19 cellular contexts compared by ENCODE assay signal in the genomic region with DNA sequence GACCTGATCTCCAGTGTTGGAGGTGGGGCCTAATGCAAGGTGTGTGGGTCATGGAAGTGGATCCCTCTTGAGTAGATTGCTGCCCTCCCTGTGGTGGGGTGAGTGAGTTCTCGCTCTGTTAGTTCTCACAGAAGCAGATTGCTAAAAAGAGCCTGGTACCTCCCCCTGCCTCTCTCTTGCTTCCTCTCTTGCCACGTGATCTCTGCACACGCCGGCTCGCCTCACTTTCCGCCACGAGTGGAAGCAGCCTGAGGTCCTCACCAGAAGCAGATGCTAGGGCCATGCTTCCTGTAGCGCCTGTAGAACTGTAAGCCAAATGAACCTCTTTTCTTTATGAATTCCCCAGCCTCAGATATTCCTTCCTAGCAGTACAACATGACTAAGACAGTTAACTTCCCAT.
A peak's percentile ranks its signal among the peaks of the same experiment; 100 is the strongest.
DNase-seq lines count a peak whose midpoint lies in the region; ATAC-seq and TF ChIP-seq lines count a peak whose summit lies in the region.
"Had no signal": no experiment of that assay in that cellular context is flagged by ENCODE, and none has a peak within 500 bp of the region (broad histone marks: within the 10 kb centered on the region; RNA-seq: fewer than 3 reads in every experiment).

No MANE protein-coding gene starts in this region.

- POLR2A ChIA-PET in T-cell (lab: Charles Lee): no interaction called here

- H3K36me3 ChIP-seq in gastroesophageal sphincter (no peaks in the 10 kb centered on the region), spleen (no peaks in the 10 kb centered on the region), suprapubic skin (no peaks in the 10 kb centered on the region)
- H3K36me3 ChIP-seq: heart right ventricle, WERI-Rb-1 had no signal

- H3K9me3 ChIP-seq in gastroesophageal sphincter: no peaks in the 10 kb centered on the region
- no peaks in the 10 kb centered on the region for H3K9me3 ChIP-seq in spleen
- no peaks in the 10 kb centered on the region for H3K9me3 ChIP-seq in suprapubic skin
- H3K9me3 ChIP-seq: A549, heart right ventricle had no signal

- no peak for TF ChIP-seq CTCF in gastroesophageal sphincter (IDR thresholded peaks at IDR 0.05)
- TF ChIP-seq CTCF in spleen (IDR thresholded peaks at IDR 0.05 in 8 of 11, conservative IDR thresholded peaks at IDR 0.05 in 3 of 11): no peak
- TF ChIP-seq CTCF in suprapubic skin (IDR thresholded peaks at IDR 0.05): no peak

- TF ChIP-seq POLR2A in gastroesophageal sphincter (IDR thresholded peaks at IDR 0.05) (no peak), spleen (IDR thresholded peaks at IDR 0.05) (no peak), suprapubic skin (IDR thresholded peaks at IDR 0.05) (no peak)

- intact Hi-C loops in spleen (cut with DNase I; ENCODE audit: low total_unique reads): loop anchor here (5.0 kb wide), 1 partner anchor 73 kb away; no protein-coding TSS in a partner anchor

- CTCF ChIA-PET in T-cell (lab: Charles Lee): no interaction called here

- H3K27ac ChIP-seq in gastroesophageal sphincter (peak overlapping the region; percentile 66 to 72 (median 69)), spleen (peak overlapping the region in 5 of 8 donors; percentile 10 to 84 (median 56)), suprapubic skin (no peak overlapping the region)
- H3K27ac ChIP-seq: A549, epithelial cell of prostate, WERI-Rb-1 had no signal

- H3K27me3 ChIP-seq in gastroesophageal sphincter: no peaks in the 10 kb centered on the region
- no peaks in the 10 kb centered on the region for H3K27me3 ChIP-seq in spleen (replicated peaks in 1 of 7)
- H3K27me3 ChIP-seq in suprapubic skin: no peaks in the 10 kb centered on the region
- H3K27me3 ChIP-seq: heart right ventricle had no signal

- no peak overlapping the region for H3K4me3 ChIP-seq in gastroesophageal sphincter
- no peak overlapping the region for H3K4me3 ChIP-seq in spleen
- H3K4me3 ChIP-seq in suprapubic skin: no peak overlapping the region
- H3K4me3 ChIP-seq: A549, heart right ventricle had no signal

- H3K4me1 Mint-ChIP-seq in T-cell: peaks cover 45 to 80% (median 69%) of the 10 kb centered on the region in 3 donors

- peak overlapping the region; percentile 65 to 68 for H3K27ac Mint-ChIP-seq in T-cell
- H3K27ac Mint-ChIP-seq: activated CD8-positive, alpha-beta memory T cell treated with anti-CD3 and anti-CD28 coated beads, Interleukin-2, amount 10 ng/mL, durations not matched to agents 7 days and 5 days; activated naive CD4-positive, alpha-beta T cell treated with anti-CD3 and anti-CD28 coated beads, Interleukin-2, amount 10 ng/mL, durations not matched to agents 7 days and 5 days had no signal

- H3K36me3 Mint-ChIP-seq in T-cell: peaks cover 13% of the 10 kb centered on the region

- 77 to 88% methylated on average over 7 to 8 of the region's 8 CpGs for WGBS in gastroesophageal sphincter (ENCODE audit: low coverage in 1 of 2), 2 donors
- 50 to 83% (median 64%) methylated on average over 8 of the region's 8 CpGs for WGBS in spleen, 5 donors
- 92% methylated on average over 8 of the region's 8 CpGs for WGBS in suprapubic skin

- ATAC-seq in T-cell (replicated peaks in 1 of 4) (no peak), gastroesophageal sphincter (no peak)
- ATAC-seq: A549; activated CD8-positive, alpha-beta memory T cell treated with anti-CD3 and anti-CD28 coated beads, Interleukin-2, amount 10 ng/mL, durations not matched to agents 7 days and 5 days had no signal

- TF ChIP-seq EP300 in gastroesophageal sphincter (IDR thresholded peaks at IDR 0.05) (no peak), suprapubic skin (IDR thresholded peaks at IDR 0.05) (no peak)

- no peak overlapping the region for H3K4me3 Mint-ChIP-seq in T-cell
- H3K4me3 Mint-ChIP-seq: activated CD8-positive, alpha-beta memory T cell treated with anti-CD3 and anti-CD28 coated beads, Interleukin-2, amount 10 ng/mL, durations not matched to agents 7 days and 5 days; activated naive CD4-positive, alpha-beta T cell treated with anti-CD3 and anti-CD28 coated beads, Interleukin-2, amount 10 ng/mL, durations not matched to agents 7 days and 5 days; central memory CD8-positive, alpha-beta T cell; H9 had no signal

- no peaks in the 10 kb centered on the region for H3K27me3 Mint-ChIP-seq in T-cell
- H3K27me3 Mint-ChIP-seq: activated CD8-positive, alpha-beta memory T cell treated with anti-CD3 and anti-CD28 coated beads, Interleukin-2, amount 10 ng/mL, durations not matched to agents 7 days and 5 days; activated naive CD4-positive, alpha-beta T cell treated with anti-CD3 and anti-CD28 coated beads, Interleukin-2, amount 10 ng/mL, durations not matched to agents 7 days and 5 days; central memory CD8-positive, alpha-beta T cell had no signal

- no peaks in the 10 kb centered on the region for H3K9me3 Mint-ChIP-seq in T-cell
- H3K9me3 Mint-ChIP-seq: central memory CD8-positive, alpha-beta T cell; H9 had no signal

- DNase-seq in NCI-H510A treated with DMSO at 0.1 percent for 48 hours (lab: John Stamatoyannopoulos, UW) (peak; percentile 41), NCI-H510A (lab: John Stamatoyannopoulos, UW) (no peak), T-cell (no peak), spleen (no peak), suprapubic skin (ENCODE audit: low spot score in 2 of 2) (no peak), NK-92 (lab: John Stamatoyannopoulos, UW; ENCODE audit: unreplicated experiment) (no peak), A172 (ENCODE audit: low spot score) (no peak)
- DNase-seq: activated CD8-positive, alpha-beta memory T cell treated with anti-CD3 and anti-CD28 coated beads, Interleukin-2, amount 10 ng/mL, durations not matched to agents 7 days and 5 days; activated naive CD4-positive, alpha-beta T cell treated with anti-CD3 and anti-CD28 coated beads, Interleukin-2, amount 10 ng/mL, durations not matched to agents 7 days and 5 days; H9; heart right ventricle; NCI-H1105 treated with DMSO at 0.1 percent for 48 hours; NCI-H226; stimulated activated CD4-positive, alpha-beta T cell treated with anti-CD3 and anti-CD28 coated beads, Interleukin-4, amount 100 ng/mL, for 24 hours; WERI-Rb-1 had no signal

- H3K4me1 ChIP-seq in gastroesophageal sphincter: peaks cover 6 to 89% (median 9%) of the 10 kb centered on the region in 3 donors
- peaks cover 45 to 99% (median 85%) of the 10 kb centered on the region in 6 donors for H3K4me1 ChIP-seq in spleen
- H3K4me1 ChIP-seq in suprapubic skin: peaks cover 48% of the 10 kb centered on the region
